Comparison of ENCODE assay signal across 8 cellular contexts in the genomic region with DNA sequence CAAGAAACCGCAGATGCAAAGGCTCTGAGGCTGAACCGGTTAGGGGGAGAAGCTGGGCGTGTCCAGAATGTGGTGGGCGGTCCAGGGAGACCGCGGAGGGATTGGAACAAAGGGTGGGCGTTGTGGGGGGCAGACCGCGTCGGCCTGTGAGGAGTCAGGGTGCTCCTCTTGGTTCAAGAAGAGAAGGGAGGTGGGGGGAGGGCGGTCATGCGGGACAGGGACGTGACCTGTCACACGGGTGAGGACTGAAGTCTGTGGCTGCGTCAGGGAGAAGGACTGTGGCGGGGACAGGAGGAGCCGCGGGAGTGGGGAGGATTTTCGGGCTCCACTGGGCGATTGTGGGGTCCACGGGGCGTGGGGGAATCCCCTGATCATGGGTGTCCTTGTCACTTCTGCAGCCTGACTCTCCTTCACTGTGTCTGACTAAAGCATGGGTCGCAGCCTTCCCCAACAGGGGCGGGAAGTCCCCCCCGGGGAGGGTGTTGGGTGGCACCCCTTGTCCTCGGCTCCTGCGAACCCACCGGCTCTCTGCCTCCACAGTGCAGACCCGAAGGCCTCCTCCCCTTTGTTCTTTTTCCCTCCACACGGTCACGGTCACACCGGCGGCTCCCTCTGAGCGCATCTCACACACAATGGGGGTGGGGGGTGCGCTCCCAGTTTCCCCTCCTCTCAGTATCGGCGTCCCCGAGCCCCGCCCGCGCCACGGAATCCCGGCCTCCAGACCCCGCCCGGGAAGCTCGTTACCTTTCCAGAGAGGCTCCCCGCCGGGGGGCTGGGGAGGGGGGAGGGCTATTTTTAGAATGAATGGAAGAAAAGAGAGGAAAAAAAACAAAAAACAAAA. TPM values are rescaled to one million over a fixed set of nuclear protein-coding genes. Genes with fewer than 3 reads are reported as not detected.
DNase-seq lines count a peak whose midpoint lies in the region; ATAC-seq and TF ChIP-seq lines count a peak whose summit lies in the region.

No MANE protein-coding gene starts in this region.

- DNase-seq in DMS 273 (lab: John Stamatoyannopoulos, UW; ENCODE audit: unreplicated experiment) (peak; percentile 54), DMS 273 treated with DMSO at 0.1 percent for 48 hours (lab: John Stamatoyannopoulos, UW) (no peak), NCI-H82 treated with DMSO at 0.1 percent for 48 hours (lab: John Stamatoyannopoulos, UW; ENCODE audit: unreplicated experiment) (peak; percentile 71), breast epithelium (ENCODE audit: low spot score in 2 of 2) (no peak), kidney glomerular epithelial cell (lab: John Stamatoyannopoulos, UW) (no peak), NCI-H187 (lab: John Stamatoyannopoulos, UW) (no peak)

- H3K4me2 ChIP-seq in skeletal muscle satellite cell (ENCODE audit: low read length), result peak overlapping the region; percentile 15

- no peak overlapping the region for H3K9ac ChIP-seq in skeletal muscle satellite cell (ENCODE audit: low read depth, low read length)

- TF ChIP-seq POLR2A in breast epithelium (IDR thresholded peaks at IDR 0.05), result no peak

- peak overlapping the region in 2 of 3 donors; percentile 1 to 23 for H3K4me3 ChIP-seq in breast epithelium
- H3K4me3 ChIP-seq in skeletal muscle satellite cell (ENCODE audit: low read length), result no peak overlapping the region

- H3K27me3 ChIP-seq in breast epithelium (peaks cover 15 to 64% of the 10 kb centered on the region in 2 donors), skeletal muscle satellite cell (ENCODE audit: control insufficient read depth, insufficient read depth, low read length) (peaks cover 58% of the 10 kb centered on the region)

- H3K27ac ChIP-seq in breast epithelium, result no peak overlapping the region

- no peak for TF ChIP-seq CTCF in breast epithelium (IDR thresholded peaks at IDR 0.05)

- no peaks in the 10 kb centered on the region for H3K9me3 ChIP-seq in breast epithelium
- no peaks in the 10 kb centered on the region for H3K9me3 ChIP-seq in skeletal muscle satellite cell (replicated peaks; ENCODE audit: low read length)

- peaks cover 3 to 29% of the 10 kb centered on the region in 2 donors for H3K4me1 ChIP-seq in breast epithelium
- H3K4me1 ChIP-seq in skeletal muscle satellite cell (ENCODE audit: control insufficient read depth, insufficient read depth, low read length), result peaks cover 14% of the 10 kb centered on the region

- intact Hi-C loops in breast epithelium (cut with DNase I; ENCODE audit: low total_unique reads), result loop anchor here (5.0 kb wide), 1 partner anchor 47 kb away; no protein-coding TSS in a partner anchor

- ATAC-seq in HG03342 (IDR thresholded peaks at IDR 0.05; ENCODE audit: unreplicated experiment), result no peak

- H3K36me3 ChIP-seq in breast epithelium (no peaks in the 10 kb centered on the region), skeletal muscle satellite cell (ENCODE audit: insufficient read depth, low read length) (no peaks in the 10 kb centered on the region)

RNA-seq across cellular contexts. Expression of gene KCNN1, which starts 16.4 kb away (rescaled TPM):
- under 1 TPM in 2 of 3 donors, not detected in 1; 0.33 to 0.59 TPM for total RNA-seq in breast epithelium
- total RNA-seq in skeletal muscle satellite cell (2012; rRNA removed), result 0.44 TPM in 1 of 2 replicates, not detected in the other

RNA-seq across cellular contexts. Expression of gene CCDC124, which starts 17.7 kb away (rescaled TPM):
- total RNA-seq in breast epithelium, result 10 to 100 TPM; 43.8 to 53.4 (median 47.9) TPM
- 29.2 and 29.9 TPM in 2 replicates for total RNA-seq in skeletal muscle satellite cell (2012; rRNA removed)

RNA-seq across cellular contexts. Expression of gene ARRDC2, which starts 57.4 kb away (rescaled TPM):
- total RNA-seq in breast epithelium, result 10 to 100 TPM; 49.4 to 89.3 (median 53.4) TPM
- 12.7 and 15.2 TPM in 2 replicates for total RNA-seq in skeletal muscle satellite cell (2012; rRNA removed)

Comparison
In these comparisons a context has a peak if more than half of its experiments do, and no peak if none do; other contexts are left out.
1. DNase-seq: peak in DMS 273 (single experiment) and NCI-H82 treated with DMSO at 0.1 percent for 48 hours (single experiment); none in DMS 273 treated with DMSO at 0.1 percent for 48 hours (single experiment), breast epithelium (0 of 2), kidney glomerular epithelial cell (single experiment) and NCI-H187 (0 of 2).